In the genomic region with DNA sequence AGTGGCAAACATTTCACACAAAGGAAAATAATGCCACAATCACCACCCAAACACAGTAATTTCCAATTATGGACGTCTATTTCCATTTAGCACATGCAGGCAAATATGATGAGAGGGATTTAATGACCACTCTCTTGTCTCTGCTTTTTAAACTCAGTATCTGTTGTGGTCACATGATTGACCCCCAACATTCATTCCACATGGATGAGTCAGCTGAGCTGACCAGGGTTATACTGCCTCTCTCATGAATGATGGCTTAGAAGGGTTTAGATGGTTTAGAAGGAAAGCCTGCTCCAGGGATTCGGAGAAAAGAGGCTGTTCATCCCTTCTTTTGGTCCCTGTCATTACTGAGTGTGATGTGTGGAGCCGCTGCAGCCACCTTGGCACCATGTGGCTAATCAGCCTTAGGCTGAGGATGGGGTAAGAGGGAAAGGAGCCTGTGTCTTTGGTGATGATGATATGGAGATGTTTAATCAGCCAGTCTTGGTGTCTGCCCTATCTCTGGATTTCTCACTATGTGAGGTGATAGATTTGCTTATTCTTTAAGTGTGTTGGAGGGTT, we compare ENCODE assay signal across 19 cellular contexts. TPM values are rescaled to one million over a fixed set of nuclear protein-coding genes. Genes with fewer than 3 reads are reported as not detected.
DNase-seq lines count a peak whose midpoint lies in the region; ATAC-seq and TF ChIP-seq lines count a peak whose summit lies in the region.
"Had no signal": no experiment of that assay in that cellular context is flagged by ENCODE, and none has a peak within 500 bp of the region (broad histone marks: within the 10 kb centered on the region; RNA-seq: fewer than 3 reads in every experiment).

No MANE protein-coding gene starts in this region.

- no peak overlapping the region for H3K27ac ChIP-seq in AG04450 (ENCODE audit: low read depth, low read length)
- H3K27ac ChIP-seq: gastroesophageal sphincter, tibial nerve had no signal

- H3K36me3 Mint-ChIP-seq in activated naive CD4-positive, alpha-beta T cell treated with anti-CD3 and anti-CD28 coated beads, Interleukin-2, amount 50 U/mL, for 72 hours: no peaks in the 10 kb centered on the region

- no peaks in the 10 kb centered on the region for H3K9me3 Mint-ChIP-seq in activated naive CD4-positive, alpha-beta T cell treated with anti-CD3 and anti-CD28 coated beads, Interleukin-2, amount 50 U/mL, for 72 hours

- ATAC-seq in activated naive CD4-positive, alpha-beta T cell treated with anti-CD3 and anti-CD28 coated beads, Interleukin-2, amount 50 U/mL, for 72 hours: no peak
- ATAC-seq in HG03565 (IDR thresholded peaks at IDR 0.05; ENCODE audit: unreplicated experiment) (no peak), GM18511 (IDR thresholded peaks at IDR 0.05; ENCODE audit: unreplicated experiment) (no peak)
- ATAC-seq: gastroesophageal sphincter; Right ventricle myocardium inferior; sciatic nerve; stimulated activated naive CD8-positive, alpha-beta T cell treated with anti-CD3 and anti-CD28 coated beads, Interleukin-15, Interleukin-2, amounts not matched to agents 100 U/mL and 50 U/mL, for 24 hours had no signal

- no peak overlapping the region for H3K4me3 ChIP-seq in AG04450 (ENCODE audit: low read depth, low read length)
- H3K4me3 ChIP-seq: gastroesophageal sphincter, tibial nerve had no signal

- H3K27ac Mint-ChIP-seq in activated naive CD4-positive, alpha-beta T cell treated with anti-CD3 and anti-CD28 coated beads, Interleukin-2, amount 50 U/mL, for 72 hours: no peak overlapping the region
- H3K27ac Mint-ChIP-seq: CD8-positive, alpha-beta memory T cell had no signal

- H3K9me3 ChIP-seq in AG04450 (ENCODE audit: control insufficient read depth, insufficient read depth, low read length): no peaks in the 10 kb centered on the region
- H3K9me3 ChIP-seq: gastroesophageal sphincter, tibial nerve had no signal

- TF ChIP-seq CTCF in AG04450 (IDR thresholded peaks at IDR 0.05; ENCODE audit: low read depth, low read length): no peak

- H3K27me3 ChIP-seq in AG04450 (ENCODE audit: control insufficient read depth, insufficient read depth, low read length): peaks cover 21% of the 10 kb centered on the region

- CTCF ChIA-PET in AG04450 (lab: Charles Lee): no interaction called here

- POLR2A ChIA-PET in AG04450 (lab: Yijun Ruan, JAX): no interaction called here

- peak; percentile 11 for DNase-seq in AG04450 (ENCODE audit: low read depth, low spot score)
- DNase-seq in HCEC 1CT: peak; percentile 36
- DNase-seq in amniotic epithelial cell (ENCODE audit: low read depth): peak; percentile 69
- peak; percentile 53 for DNase-seq in hepatic stellate cell (ENCODE audit: low spot score)
- no peak for DNase-seq in activated naive CD4-positive, alpha-beta T cell treated with anti-CD3 and anti-CD28 coated beads, Interleukin-2, amount 50 U/mL, for 72 hours (ENCODE audit: low spot score in 2 of 2)
- DNase-seq in cerebellar cortex (ENCODE audit: low spot score): no peak
- DNase-seq: activated naive CD4-positive, alpha-beta T cell treated with anti-CD3 and anti-CD28 coated beads, Interleukin-2, amount 50 U/mL, for 16 hours; CD8-positive, alpha-beta memory T cell; cortex of kidney; NCI-H1436 treated with DMSO at 0.1 percent for 48 hours; nucleus accumbens; stimulated activated naive CD8-positive, alpha-beta T cell treated with anti-CD3 and anti-CD28 coated beads, Interleukin-15, Interleukin-2, amounts not matched to agents 100 U/mL and 50 U/mL, for 24 hours had no signal

RNA-seq across cellular contexts. Expression of gene JAKMIP3, which starts 38.2 kb away (rescaled TPM):
- 0.19 TPM in 2 replicates for polyA plus RNA-seq in AG04450 (2011; rRNA removed)
- 0.05 and 0.09 TPM in 2 replicates for polyA minus RNA-seq in AG04450 (2011; rRNA and poly(A)+ RNA removed)
- total RNA-seq in activated naive CD4-positive, alpha-beta T cell treated with anti-CD3 and anti-CD28 coated beads, Interleukin-2, amount 50 U/mL, for 72 hours: 1 to 10 TPM in 1 of 2 donors, under 1 TPM in 1; 0.82 to 1.6 TPM
- total RNA-seq: HT-29 had no signal
- polyA plus RNA-seq: CD8-positive, alpha-beta memory T cell had no signal

RNA-seq across cellular contexts. Expression of gene BNIP3, which starts 45.8 kb away (rescaled TPM):
- 68.6 and 73.5 TPM in 2 replicates for polyA plus RNA-seq in AG04450 (2011; rRNA removed)
- 31.2 and 36.1 TPM in 2 replicates for polyA minus RNA-seq in AG04450 (2011; rRNA and poly(A)+ RNA removed)
- total RNA-seq in activated naive CD4-positive, alpha-beta T cell treated with anti-CD3 and anti-CD28 coated beads, Interleukin-2, amount 50 U/mL, for 72 hours: 100 to 1,000 TPM in 1 of 2 donors, 10 to 100 TPM in 1; 21.4 to 182 TPM
- total RNA-seq: HT-29 had no signal

Comparison
In these comparisons a context has a peak if more than half of its experiments do, and no peak if none do; other contexts are left out.
1. DNase-seq: peak in AG04450 (single experiment), HCEC 1CT (single experiment), amniotic epithelial cell (single experiment) and hepatic stellate cell (single experiment); none in activated naive CD4-positive, alpha-beta T cell treated with anti-CD3 and anti-CD28 coated beads, Interleukin-2, amount 50 U/mL, for 72 hours (0 of 2) and cerebellar cortex (single experiment).